17 cellular contexts compared by ENCODE assay signal in genomic region chr11:109783017-109783416, GRCh38.
DNase-seq lines count a peak whose midpoint lies in the region; ATAC-seq, FAIRE-seq and TF ChIP-seq lines count a peak whose summit lies in the region.
"Had no signal": no experiment of that assay in that cellular context is flagged by ENCODE, and none has a peak within 500 bp of the region (broad histone marks: within the 10 kb centered on the region; RNA-seq: fewer than 3 reads in every experiment).

No MANE protein-coding gene starts in this region.

- DNase-seq in GM12891 (ENCODE audit: insufficient read length, low spot score) (no peak), D341Med (ENCODE audit: low spot score) (no peak), testis (no peak)
- DNase-seq in activated CD8-positive, alpha-beta T cell treated with anti-CD3 and anti-CD28 coated beads for 36 hours, result no peak
- DNase-seq: CD4-positive, CD25-positive, alpha-beta regulatory T cell; DMS79 treated with DMSO at 0.1 percent for 48 hours; GM23248; IMR-90; MV-4-11; NCI-H187 treated with DMSO at 0.1 percent for 48 hours; NCI-H2227 treated with DMSO at 0.1 percent for 48 hours; Right ventricle myocardium superior had no signal

- H3K27ac Mint-ChIP-seq in activated CD8-positive, alpha-beta T cell treated with anti-CD3 and anti-CD28 coated beads for 36 hours, result no peak overlapping the region
- H3K27ac Mint-ChIP-seq: CD4-positive, CD25-positive, alpha-beta regulatory T cell had no signal

- H3K4me3 ChIP-seq in HUES48 (ENCODE audit: low read depth, low read length) (no peak overlapping the region), neuron (ENCODE audit: low read length) (no peak overlapping the region), testis (no peak overlapping the region)
- H3K4me3 ChIP-seq: GM23248, HAP-1 had no signal

- no peaks in the 10 kb centered on the region for H3K9me3 Mint-ChIP-seq in activated CD8-positive, alpha-beta T cell treated with anti-CD3 and anti-CD28 coated beads for 36 hours

- TF ChIP-seq CTCF in VCaP (conservative IDR thresholded peaks at IDR 0.05) (no peak), testis (IDR thresholded peaks at IDR 0.05) (no peak)
- no peak for TF ChIP-seq CTCF in activated CD8-positive, alpha-beta T cell treated with anti-CD3 and anti-CD28 coated beads for 36 hours (IDR thresholded peaks at IDR 0.05)

- no peaks in the 10 kb centered on the region for H3K27me3 Mint-ChIP-seq in activated CD8-positive, alpha-beta T cell treated with anti-CD3 and anti-CD28 coated beads for 36 hours

- no peaks in the 10 kb centered on the region for H3K4me1 Mint-ChIP-seq in activated CD8-positive, alpha-beta T cell treated with anti-CD3 and anti-CD28 coated beads for 36 hours (ENCODE audit: low read depth)

- no peak overlapping the region for H3K4me3 Mint-ChIP-seq in activated CD8-positive, alpha-beta T cell treated with anti-CD3 and anti-CD28 coated beads for 36 hours
- H3K4me3 Mint-ChIP-seq: CD4-positive, CD25-positive, alpha-beta regulatory T cell had no signal

- H3K9ac ChIP-seq in HUES48 (ENCODE audit: low read depth, low read length), result no peak overlapping the region
- H3K9ac ChIP-seq: GM23248 had no signal

- H3K36me3 Mint-ChIP-seq in activated CD8-positive, alpha-beta T cell treated with anti-CD3 and anti-CD28 coated beads for 36 hours (ENCODE audit: low read depth), result no peaks in the 10 kb centered on the region
- H3K36me3 Mint-ChIP-seq: CD4-positive, CD25-positive, alpha-beta regulatory T cell had no signal

- peak overlapping the region; percentile 33 for H2AFZ ChIP-seq in neuron (ENCODE audit: low read depth, low read length)
- H2AFZ ChIP-seq: GM23248 had no signal

- WGBS in testis, 2 donors, result 90 to 91% methylated on average over 3 of the region's 3 CpGs

- CTCF ChIA-PET in activated CD8-positive, alpha-beta T cell treated with anti-CD3 and anti-CD28 coated beads for 36 hours (lab: Charles Lee), result no interaction called here

- intact Hi-C loops in testis (cut with DNase I; ENCODE audit: low total_unique reads), result no loop called here
- intact Hi-C loops in activated CD8-positive, alpha-beta T cell treated with anti-CD3 and anti-CD28 coated beads for 36 hours (cut with micrococcal nuclease), result no loop called here

- H3K9me3 ChIP-seq in HUES48 (ENCODE audit: control insufficient read depth, insufficient read depth, low read length) (no peaks in the 10 kb centered on the region), neuron (ENCODE audit: low read length) (no peaks in the 10 kb centered on the region), testis (no peaks in the 10 kb centered on the region)
- H3K9me3 ChIP-seq: HAP-1 had no signal

- TF ChIP-seq POLR2A in GM12891 (IDR thresholded peaks at IDR 0.05; ENCODE audit: low read depth, low read length) (no peak), testis (IDR thresholded peaks at IDR 0.05) (no peak)

- no peaks in the 10 kb centered on the region for H3K4me1 ChIP-seq in HUES48 (ENCODE audit: control insufficient read depth, insufficient read depth, low read length)
- H3K4me1 ChIP-seq in neuron (ENCODE audit: insufficient read depth, low read length), result peaks cover 18% of the 10 kb centered on the region
- no peaks in the 10 kb centered on the region for H3K4me1 ChIP-seq in testis
- H3K4me1 ChIP-seq: HAP-1 had no signal

- H3K36me3 ChIP-seq in HUES48 (ENCODE audit: control insufficient read depth, insufficient read depth, low read length), result no peaks in the 10 kb centered on the region
- no peaks in the 10 kb centered on the region for H3K36me3 ChIP-seq in neuron (ENCODE audit: insufficient read depth, low read length)
- H3K36me3 ChIP-seq in testis (ENCODE audit: low read depth, missing control alignments), result no peaks in the 10 kb centered on the region
- H3K36me3 ChIP-seq: HAP-1 had no signal

- H3K27me3 ChIP-seq in HUES48 (ENCODE audit: control insufficient read depth, insufficient read depth, low read length), result no peaks in the 10 kb centered on the region
- no peaks in the 10 kb centered on the region for H3K27me3 ChIP-seq in neuron (ENCODE audit: insufficient read depth, low read length)
- no peaks in the 10 kb centered on the region for H3K27me3 ChIP-seq in testis

- POLR2A ChIA-PET in activated CD8-positive, alpha-beta T cell treated with anti-CD3 and anti-CD28 coated beads for 36 hours (lab: Charles Lee), result no interaction called here

- FAIRE-seq in GM12891 (lab: Jason Lieb, UNC), result peak; percentile 77

- no peak for ATAC-seq in activated CD8-positive, alpha-beta T cell treated with anti-CD3 and anti-CD28 coated beads for 36 hours

- H3K27ac ChIP-seq in HUES48 (ENCODE audit: low read depth, low read length), result peak overlapping the region; percentile 50
- peak overlapping the region; percentile 80 for H3K27ac ChIP-seq in VCaP
- no peak overlapping the region for H3K27ac ChIP-seq in testis
- H3K27ac ChIP-seq: GM23248, HL-60 had no signal

TF ChIP-seq in GM12891, 5 proteins besides CTCF, POLR2A, EP300 and RAD21:
- TF ChIP-seq TAF1 (IDR thresholded peaks at IDR 0.05; ENCODE audit: low read depth, low read length) (no peak), POLR2AphosphoS5 (IDR thresholded peaks at IDR 0.05; ENCODE audit: low read depth, low read length) (no peak), SPI1 (IDR thresholded peaks at IDR 0.05; ENCODE audit: low read depth, low read length) (no peak), POU2F2 (IDR thresholded peaks at IDR 0.05; ENCODE audit: low read depth, low read length) (no peak), PAX5 (IDR thresholded peaks at IDR 0.05; ENCODE audit: insufficient read depth, low read length, severe bottlenecking) (no peak)

Comparison
In these comparisons a context has a peak if more than half of its experiments do, and no peak if none do; other contexts are left out.
1. H3K27ac ChIP-seq: peak in HUES48 (single experiment) and VCaP (single experiment); none in testis (0 of 2).